Comparison of ENCODE assay signal across 18 cellular contexts in the genomic region with DNA sequence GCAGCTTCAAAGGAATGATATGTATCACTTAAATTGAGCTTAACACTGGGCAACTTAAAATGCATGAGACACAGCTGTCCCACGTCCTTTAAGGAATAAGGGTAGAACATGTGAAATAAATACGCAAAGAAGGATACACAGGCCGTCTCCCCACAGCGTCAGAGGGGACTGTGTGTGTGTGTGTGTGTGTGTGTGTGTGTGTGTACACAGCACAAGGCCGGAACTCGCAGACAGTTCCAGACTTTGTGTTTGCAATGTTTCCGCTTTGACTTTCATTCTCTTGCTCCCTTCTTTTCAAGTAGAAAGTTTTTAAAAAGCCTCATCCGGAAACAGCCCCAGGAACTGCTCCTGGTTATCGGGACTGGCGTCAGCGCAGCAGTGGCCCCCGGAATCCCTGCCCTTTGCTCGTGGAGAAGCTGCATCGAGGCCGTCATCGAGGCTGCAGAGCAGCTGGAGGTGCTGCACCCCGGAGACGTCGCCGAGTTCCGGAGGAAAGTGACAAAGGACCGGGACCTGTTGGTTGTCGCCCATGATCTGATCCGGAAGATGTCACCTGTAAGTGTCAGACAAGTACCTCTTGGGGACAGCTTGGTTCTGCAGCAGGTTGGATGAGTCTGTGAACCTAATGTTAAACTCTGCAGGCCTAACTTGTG. TPM values are rescaled to one million over a fixed set of nuclear protein-coding genes. Genes with fewer than 3 reads are reported as not detected.
"Had no signal": no experiment of that assay in that cellular context is flagged by ENCODE, and none has a peak within 500 bp of the region (broad histone marks: within the 10 kb centered on the region; RNA-seq: fewer than 3 reads in every experiment).

No MANE protein-coding gene starts in this region.

- H3K27ac ChIP-seq: cardiac muscle cell, esophagus squamous epithelium, SJSA1, suprapubic skin, upper lobe of left lung, WERI-Rb-1 had no signal

- H3K27ac Mint-ChIP-seq: nephron progenitor cell had no signal

- H3K9me3 ChIP-seq: esophagus squamous epithelium, SJSA1, suprapubic skin, upper lobe of left lung had no signal

- DNase-seq: activated CD4-positive, alpha-beta T cell treated with anti-CD3 and anti-CD28 coated beads, Interleukin-2, amount 50 U/mL, for 4 hours; activated CD8-positive, alpha-beta memory T cell treated with anti-CD3 and anti-CD28 coated beads, Interleukin-2, amount 50 U/mL, for 48 hours; activated effector memory CD4-positive, alpha-beta T cell treated with Interleukin-2 at 50 U/mL for 16 hours; esophagus squamous epithelium; foreskin fibroblast; head of caudate nucleus; left colon; nephron progenitor cell; stimulated activated CD4-positive, alpha-beta T cell treated with anti-CD3 and anti-CD28 coated beads, Interleukin-4, amount 100 ng/mL, for 1 hour; stimulated activated CD8-positive, alpha-beta memory T cell treated with anti-CD3 and anti-CD28 coated beads, Interleukin-4, amount 100 ng/mL, for 48 hours; stimulated activated naive CD8-positive, alpha-beta T cell treated with anti-CD3 and anti-CD28 coated beads, Interleukin-15, Interleukin-2, amounts not matched to agents 100 U/mL and 50 U/mL, for 24 hours; SW 1271; upper lobe of left lung; WERI-Rb-1 had no signal

- H3K9me3 Mint-ChIP-seq: nephron progenitor cell had no signal

- ATAC-seq: left colon; stimulated activated naive CD8-positive, alpha-beta T cell treated with anti-CD3 and anti-CD28 coated beads, Interleukin-15, Interleukin-2, amounts not matched to agents 100 U/mL and 50 U/mL, for 24 hours had no signal

- H3K27me3 ChIP-seq: cardiac muscle cell, esophagus squamous epithelium, SJSA1, suprapubic skin, upper lobe of left lung had no signal

- H3K4me3 Mint-ChIP-seq: nephron progenitor cell had no signal

RNA-seq across cellular contexts. Expression of a gene that starts 38.2 kb away (rescaled TPM):
- total RNA-seq: esophagus squamous epithelium, omental fat pad, SJSA1, suprapubic skin had no signal
- polyA plus RNA-seq: cardiac muscle cell had no signal
